23 cellular contexts compared by ENCODE assay signal in the genomic region with DNA sequence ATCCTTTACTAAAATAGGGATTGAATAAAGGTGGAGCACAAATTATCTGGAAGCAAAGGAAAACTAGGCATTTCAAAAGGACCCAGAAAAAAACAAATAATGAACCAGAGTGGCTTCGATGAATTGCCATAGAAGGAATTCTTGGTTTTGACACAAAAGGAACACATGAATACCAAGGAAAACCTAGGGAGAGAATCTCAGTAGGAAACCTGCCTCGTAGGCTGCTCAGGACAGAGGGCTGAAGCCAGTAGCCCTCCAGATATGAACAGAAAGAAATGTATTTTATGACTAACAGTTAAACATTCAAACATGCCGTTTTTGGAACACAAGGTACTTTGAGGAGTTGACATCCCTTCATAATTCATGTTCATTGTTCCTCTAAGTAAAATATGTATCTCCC.
DNase-seq lines count a peak whose midpoint lies in the region; FAIRE-seq and TF ChIP-seq lines count a peak whose summit lies in the region.
"Had no signal": no experiment of that assay in that cellular context is flagged by ENCODE, and none has a peak within 500 bp of the region (broad histone marks: within the 10 kb centered on the region; RNA-seq: fewer than 3 reads in every experiment).

No MANE protein-coding gene starts in this region.

- H3K9me3 ChIP-seq in H9 (ENCODE audit: control insufficient read depth, low read depth, low read length) (no peaks in the 10 kb centered on the region), H1 (ENCODE audit: insufficient read depth in 2 of 2, low read depth in 1 of 2, low read length in 1 of 2) (no peaks in the 10 kb centered on the region), neuronal stem cell (replicated peaks in 1 of 2; ENCODE audit: control insufficient read depth in 2 of 2, insufficient read depth in 1 of 2, low read depth in 1 of 2, low read length in 2 of 2) (no peaks in the 10 kb centered on the region)
- H3K9me3 ChIP-seq: A549, BLaER1, Caco-2 had no signal

- H3K27ac Mint-ChIP-seq in H9, result peak overlapping the region; percentile 19 to 75 (median 46); a peak in 3 of 7 replicates
- H3K27ac Mint-ChIP-seq: B cell; CD4-positive, CD25-positive, alpha-beta regulatory T cell; CD8-positive, alpha-beta T cell had no signal

- no peaks in the 10 kb centered on the region for H3K9me3 Mint-ChIP-seq in H9
- H3K9me3 Mint-ChIP-seq: CD4-positive, CD25-positive, alpha-beta regulatory T cell; CD8-positive, alpha-beta T cell had no signal

- POLR2A ChIA-PET in H1 (lab: Charles Lee; ENCODE audit: partially characterized antibody), result no interaction called here

- no CpG with 5 or more reads among the region's 3 CpGs for WGBS in H9 (ENCODE audit: extremely low coverage, insufficient read length, low lambda C conversion rate)
- WGBS in H1 (ENCODE audit: extremely low coverage in 1 of 2, insufficient coverage in 1 of 2, insufficient read length in 1 of 2, insufficient replicate concordance in 2 of 2, low coverage in 1 of 2, low lambda C conversion rate in 2 of 2, missing lambda C conversion rate in 1 of 2), 2 experiments, result 45% methylated on average over 3 of the region's 3 CpGs; no CpG with 5 or more reads in 1 of the 2 experiments
- WGBS in neuronal stem cell (ENCODE audit: extremely low coverage in 2 of 2, insufficient read length in 2 of 2, insufficient replicate concordance in 1 of 2), 2 donors, result no CpG with 5 or more reads among the region's 3 CpGs

- H3K4ac ChIP-seq in H9 (ENCODE audit: low read depth, low read length), result no peak overlapping the region
- no peak overlapping the region for H3K4ac ChIP-seq in H1 (replicated peaks; ENCODE audit: insufficient read length, low read depth, low read length)
- no peak overlapping the region for H3K4ac ChIP-seq in neuronal stem cell (ENCODE audit: low read length)

- H2AFZ ChIP-seq in H9 (ENCODE audit: low read length) (no peak overlapping the region), H1 (ENCODE audit: low read length) (no peak overlapping the region), neuronal stem cell (ENCODE audit: low read length) (peak overlapping the region; percentile 50)
- H2AFZ ChIP-seq: GM23248 had no signal

- H2BK12ac ChIP-seq in H9 (ENCODE audit: insufficient read length, low read depth, low read length), result no peak overlapping the region
- H2BK12ac ChIP-seq in H1 (ENCODE audit: low read depth, low read length), result no peak overlapping the region
- H2BK12ac ChIP-seq in neuronal stem cell (ENCODE audit: low read length), result no peak overlapping the region

- FAIRE-seq in H1 (lab: Jason Lieb, UNC), result peak; percentile 62
- FAIRE-seq: A549, G401.6, GM12878, GM19239, H54 had no signal

- no peaks in the 10 kb centered on the region for H3K36me3 Mint-ChIP-seq in H9 (ENCODE audit: insufficient read depth in 1 of 3, low read depth in 3 of 3)
- H3K36me3 Mint-ChIP-seq: CD4-positive, CD25-positive, alpha-beta regulatory T cell; CD8-positive, alpha-beta T cell had no signal

- H4K8ac ChIP-seq in H9 (replicated peaks; ENCODE audit: insufficient read length, low read depth, low read length) (no peak overlapping the region), H1 (ENCODE audit: extremely low read depth, insufficient read depth, low read length) (no peak overlapping the region), neuronal stem cell (ENCODE audit: low read depth, low read length) (no peak overlapping the region)

- peaks cover 32 to 39% of the 10 kb centered on the region in 2 experiments for H3K4me1 Mint-ChIP-seq in H9
- H3K4me1 Mint-ChIP-seq: B cell; CD4-positive, CD25-positive, alpha-beta regulatory T cell had no signal

- H3K4me2 ChIP-seq in H9 (ENCODE audit: insufficient read depth, insufficient read length, low read length) (no peak overlapping the region), H1 (ENCODE audit: insufficient read depth in 1 of 2, low read depth in 2 of 2, low read length in 2 of 2) (peak overlapping the region in 1 of 2 experiments; percentile 2; a peak in 1 of 4 replicates), neuronal stem cell (ENCODE audit: insufficient read depth, low read length, poor library complexity, severe bottlenecking) (no peak overlapping the region)
- H3K4me2 ChIP-seq: A549, BLaER1 had no signal

- no peak for DNase-seq in H9
- peak; percentile 72 for DNase-seq in NCI-H69 (lab: John Stamatoyannopoulos, UW)
- DNase-seq in H1 (ENCODE audit: low read depth in 1 of 2, low spot score in 2 of 2), result no peak
- no peak for DNase-seq in neuronal stem cell (ENCODE audit: low spot score)
- no peak for DNase-seq in activated CD4-positive, CD25-positive, alpha-beta regulatory T cell treated with anti-CD3 and anti-CD28 coated beads, Interleukin-2, amount 50 U/mL, for 72 hours
- DNase-seq in foreskin melanocyte, result no peak
- DNase-seq in AML-193 (lab: John Stamatoyannopoulos, UW), result no peak
- DNase-seq: 8988T; Caco-2; CD4-positive, CD25-positive, alpha-beta regulatory T cell; CD8-positive, alpha-beta T cell; DMS153; DND-41; GM23248; HCEC 1CT had no signal

- no peaks in the 10 kb centered on the region for H3K79me1 ChIP-seq in H9 (ENCODE audit: insufficient read depth, low read depth, low read length, poor library complexity, severe bottlenecking)
- H3K79me1 ChIP-seq in H1 (ENCODE audit: low read depth, low read length), result no peaks in the 10 kb centered on the region
- H3K79me1 ChIP-seq in neuronal stem cell (ENCODE audit: low read depth, low read length), result no peaks in the 10 kb centered on the region

- H3K9ac ChIP-seq in H9 (ENCODE audit: extremely low read depth, insufficient read length, low read length) (no peak overlapping the region), H1 (replicated peaks in 1 of 4; ENCODE audit: extremely low read depth in 1 of 4, low read depth in 3 of 4, low read length in 3 of 4) (no peak overlapping the region), neuronal stem cell (ENCODE audit: low read depth, low read length, poor library complexity) (no peak overlapping the region)
- H3K9ac ChIP-seq: BLaER1, GM23248 had no signal

- no peaks in the 10 kb centered on the region for H3K23me2 ChIP-seq in H9 (ENCODE audit: insufficient read length, low read depth, low read length, poor library complexity, severe bottlenecking)
- no peaks in the 10 kb centered on the region for H3K23me2 ChIP-seq in H1 (ENCODE audit: low read depth, low read length)

- no peaks in the 10 kb centered on the region; the same call in 1 of the 2 replicates for H3K27me3 Mint-ChIP-seq in H9 (ENCODE audit: low read depth)

- CTCF ChIA-PET in H1 (lab: Charles Lee; ENCODE audit: partially characterized antibody), result interaction anchor here (0.7 to 3.3 kb wide), 2 partner anchors 14 to 1111 kb away, joined by 4 to 16 read pairs; no protein-coding TSS in a partner anchor

- H3K27me3 ChIP-seq in H9 (ENCODE audit: insufficient read depth, low read length) (no peaks in the 10 kb centered on the region), H1 (replicated peaks in 1 of 4; ENCODE audit: control insufficient read depth in 3 of 4, extremely low read depth in 1 of 4, insufficient read depth in 3 of 4, low read length in 3 of 4) (no peaks in the 10 kb centered on the region), neuronal stem cell (ENCODE audit: control insufficient read depth in 3 of 3, insufficient read depth in 3 of 3, low read depth in 1 of 3, low read length in 3 of 3) (no peaks in the 10 kb centered on the region)
- H3K27me3 ChIP-seq: BLaER1 had no signal

- H3K79me2 ChIP-seq in H9 (ENCODE audit: insufficient read depth, low read length) (no peaks in the 10 kb centered on the region), H1 (ENCODE audit: control insufficient read depth in 1 of 2, insufficient read depth in 2 of 2, low read length in 2 of 2) (no peaks in the 10 kb centered on the region)

- no peak overlapping the region for H3K4me3 ChIP-seq in H1 (ENCODE audit: extremely low read depth in 1 of 4, insufficient read depth in 2 of 4, low read depth in 3 of 4, low read length in 4 of 4)
- no peak overlapping the region for H3K4me3 ChIP-seq in neuronal stem cell (ENCODE audit: low read length in 2 of 2)
- H3K4me3 ChIP-seq: A549, BLaER1, GM12878, GM23248 had no signal

- H2AK5ac ChIP-seq in H9 (ENCODE audit: insufficient read length, low read length) (no peak overlapping the region), H1 (ENCODE audit: low read depth, low read length) (no peak overlapping the region), neuronal stem cell (ENCODE audit: low read depth, low read length) (no peak overlapping the region)

- H4K20me1 ChIP-seq in H9 (ENCODE audit: control insufficient read depth, insufficient read depth, insufficient read length), result no peaks in the 10 kb centered on the region
- no peaks in the 10 kb centered on the region for H4K20me1 ChIP-seq in H1 (replicated peaks in 1 of 2; ENCODE audit: control insufficient read depth in 1 of 2, insufficient read depth in 2 of 2, low read length in 2 of 2)
- H4K20me1 ChIP-seq: BLaER1 had no signal

- H3K18ac ChIP-seq in H9 (ENCODE audit: insufficient read length, low read depth, low read length) (no peak overlapping the region), H1 (ENCODE audit: extremely low read depth, low read length) (no peak overlapping the region), neuronal stem cell (ENCODE audit: low read length) (no peak overlapping the region)

- H4K5ac ChIP-seq in H9 (ENCODE audit: insufficient read length, low read depth, low read length) (no peak overlapping the region), H1 (ENCODE audit: insufficient read length, low read depth, low read length) (no peak overlapping the region)

- TF ChIP-seq EP300 in H1 (IDR thresholded peaks at IDR 0.05; ENCODE audit: borderline replicate concordance in 1 of 2, low read depth in 2 of 2, low read length in 2 of 2), result no peak

- TF ChIP-seq POLR2A in H1 (IDR thresholded peaks at IDR 0.05; ENCODE audit: control extremely low read depth in 1 of 2, low read depth in 2 of 2, low read length in 2 of 2), result no peak

- no peak for TF ChIP-seq RAD21 in H1 (IDR thresholded peaks at IDR 0.05 in 1 of 2, conservative IDR thresholded peaks at IDR 0.05 in 1 of 2; ENCODE audit: low read depth in 2 of 2, low read length in 2 of 2)

- H2BK5ac ChIP-seq in H9 (ENCODE audit: insufficient read length, low read length), result no peak overlapping the region
- no peak overlapping the region for H2BK5ac ChIP-seq in H1 (ENCODE audit: low read depth, low read length)
- no peak overlapping the region for H2BK5ac ChIP-seq in neuronal stem cell (ENCODE audit: low read length)

- H3K56ac ChIP-seq in H9 (ENCODE audit: insufficient read length, low read depth, low read length) (no peak overlapping the region), H1 (replicated peaks; ENCODE audit: insufficient read length, low read depth, low read length) (no peak overlapping the region)

- H2BK120ac ChIP-seq in H9 (ENCODE audit: low read depth, low read length, poor library complexity, severe bottlenecking) (no peak overlapping the region), H1 (replicated peaks; ENCODE audit: low read depth, low read length) (no peak overlapping the region), neuronal stem cell (ENCODE audit: low read depth, low read length) (no peak overlapping the region)

- H3K4me1 ChIP-seq in H9 (ENCODE audit: insufficient read depth, low read length) (peaks cover 2% of the 10 kb centered on the region), H1 (replicated peaks in 1 of 4; ENCODE audit: control insufficient read depth in 3 of 4, insufficient read depth in 4 of 4, low read length in 3 of 4) (peaks cover 0 to 7% (median 2%) of the 10 kb centered on the region in 4 experiments; a peak in 4 of 7 replicates), neuronal stem cell (ENCODE audit: control insufficient read depth in 2 of 2, insufficient read depth in 1 of 2, low read depth in 1 of 2, low read length in 2 of 2) (peaks cover 3 to 22% of the 10 kb centered on the region in 2 donors)
- H3K4me1 ChIP-seq: A549, BLaER1, Caco-2 had no signal

- no peak overlapping the region for H3T11ph ChIP-seq in H9 (ENCODE audit: low read length)

- H2BK20ac ChIP-seq in H9 (ENCODE audit: low read depth, low read length, poor library complexity, severe bottlenecking) (no peak overlapping the region), H1 (ENCODE audit: low read length) (no peak overlapping the region)

- no peaks in the 10 kb centered on the region for H3K36me3 ChIP-seq in H1 (ENCODE audit: control insufficient read depth in 2 of 4, insufficient read depth in 4 of 4, low read length in 3 of 4)
- no peaks in the 10 kb centered on the region for H3K36me3 ChIP-seq in neuronal stem cell (replicated peaks in 1 of 2; ENCODE audit: control insufficient read depth in 2 of 2, insufficient read depth in 2 of 2, low read length in 2 of 2)
- H3K36me3 ChIP-seq: BLaER1 had no signal

- H3K27ac ChIP-seq in H9 (ENCODE audit: insufficient read length, low read depth, low read length), result no peak overlapping the region
- no peak overlapping the region for H3K27ac ChIP-seq in H1 (ENCODE audit: low read depth, low read length)
- no peak overlapping the region for H3K27ac ChIP-seq in neuronal stem cell (replicated peaks; ENCODE audit: low read length)
- H3K27ac ChIP-seq: A549, BLaER1, C4-2B, GM23248 had no signal

- no peak overlapping the region for H3K4me3 Mint-ChIP-seq in H9
- H3K4me3 Mint-ChIP-seq: B cell; CD4-positive, CD25-positive, alpha-beta regulatory T cell; CD8-positive, alpha-beta T cell had no signal

- H3K23ac ChIP-seq in H9 (ENCODE audit: insufficient read length, low read depth, low read length) (no peak overlapping the region), H1 (ENCODE audit: insufficient read length) (no peak overlapping the region), neuronal stem cell (ENCODE audit: low read depth, low read length, poor library complexity) (no peak overlapping the region)

- H2BK15ac ChIP-seq in H9 (ENCODE audit: low read depth, low read length) (no peak overlapping the region), H1 (ENCODE audit: low read length) (no peak overlapping the region), neuronal stem cell (ENCODE audit: low read length) (no peak overlapping the region)

- H3K14ac ChIP-seq in H9 (ENCODE audit: insufficient read depth, low read length), result no peak overlapping the region
- H3K14ac ChIP-seq in H1 (ENCODE audit: insufficient read length), result no peak overlapping the region
- no peak overlapping the region for H3K14ac ChIP-seq in neuronal stem cell (ENCODE audit: low read length)

- H4K91ac ChIP-seq in H9 (ENCODE audit: insufficient read length, low read depth, low read length), result no peak overlapping the region
- H4K91ac ChIP-seq in H1 (replicated peaks; ENCODE audit: insufficient read length, low read length), result no peak overlapping the region
- H4K91ac ChIP-seq in neuronal stem cell (ENCODE audit: low read depth, low read length, poor library complexity), result no peak overlapping the region

- TF ChIP-seq CTCF in H9 (conservative IDR thresholded peaks at IDR 0.05) (no peak), H1 (IDR thresholded peaks at IDR 0.05; ENCODE audit: control extremely low read depth in 1 of 3, insufficient read depth in 1 of 3, low read depth in 1 of 3, low read length in 3 of 3) (no peak)
